ENCODE assay signal across 12 cellular contexts in the genomic region with DNA sequence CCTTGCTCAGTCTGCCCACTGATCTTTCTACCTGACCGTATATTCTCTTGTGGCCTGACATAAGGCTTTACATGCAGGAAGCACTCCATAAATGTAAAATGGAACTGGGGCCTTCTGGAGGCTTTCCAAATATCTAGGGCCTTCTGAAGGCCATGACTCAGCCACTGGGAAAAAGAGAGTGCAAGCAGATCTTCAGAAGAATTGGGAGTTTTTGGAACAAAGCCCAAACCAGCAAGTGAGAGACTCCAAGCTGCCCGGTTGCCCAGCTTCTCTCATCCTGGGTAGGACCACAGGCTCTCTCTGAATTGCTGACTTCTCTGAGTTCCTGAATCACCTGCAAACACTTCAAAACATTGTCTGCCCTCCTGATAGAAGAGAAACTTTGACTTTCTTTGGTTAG.
A peak's percentile ranks its signal among the peaks of the same experiment; 100 is the strongest.
DNase-seq lines count a peak whose midpoint lies in the region; ATAC-seq and TF ChIP-seq lines count a peak whose summit lies in the region.
"Had no signal": no experiment of that assay in that cellular context is flagged by ENCODE, and none has a peak within 500 bp of the region (broad histone marks: within the 10 kb centered on the region; RNA-seq: fewer than 3 reads in every experiment).

No MANE protein-coding gene starts in this region.

- peaks cover 40% of the 10 kb centered on the region for H3K4me1 Mint-ChIP-seq in MCF 10A (ENCODE audit: insufficient read depth, unreplicated experiment)

- H3K4me1 ChIP-seq in breast epithelium: peaks cover 0 to 4% of the 10 kb centered on the region in 2 donors
- H3K4me1 ChIP-seq: BLaER1 treated with 17β-estradiol and CSF1 and Interleukin-3, amounts not matched to agents 10 nM and 100 nM; heart left ventricle had no signal

- no peaks in the 10 kb centered on the region for H3K36me3 ChIP-seq in breast epithelium
- H3K36me3 ChIP-seq: BLaER1 treated with 17β-estradiol and CSF1 and Interleukin-3, amounts not matched to agents 10 nM and 100 nM; heart left ventricle had no signal

- H3K27ac ChIP-seq in breast epithelium: no peak overlapping the region
- H3K27ac ChIP-seq: BLaER1 treated with 17β-estradiol and CSF1 and Interleukin-3, amounts not matched to agents 10 nM and 100 nM; heart left ventricle had no signal

- H3K36me3 Mint-ChIP-seq in MCF 10A (ENCODE audit: insufficient read depth, unreplicated experiment): no peaks in the 10 kb centered on the region
- H3K36me3 Mint-ChIP-seq in activated naive CD4-positive, alpha-beta T cell treated with anti-CD3 and anti-CD28 coated beads, Interleukin-2, amount 50 U/mL, for 72 hours: no peaks in the 10 kb centered on the region

- H3K27ac Mint-ChIP-seq in MCF 10A (ENCODE audit: low read depth, unreplicated experiment): no peak overlapping the region
- H3K27ac Mint-ChIP-seq in activated naive CD4-positive, alpha-beta T cell treated with anti-CD3 and anti-CD28 coated beads, Interleukin-2, amount 50 U/mL, for 72 hours: no peak overlapping the region

- DNase-seq in MCF 10A (ENCODE audit: unreplicated experiment) (peak; percentile 98), breast epithelium (ENCODE audit: low spot score in 2 of 2) (no peak), SK-MEL-5 (ENCODE audit: low read depth, low spot score) (peak; percentile 22), fibroblast of the aortic adventitia (ENCODE audit: low read depth) (peak; percentile 95), T-helper 2 cell (no peak), NCI-H146 (lab: John Stamatoyannopoulos, UW) (no peak)
- DNase-seq in stimulated activated CD4-positive, alpha-beta T cell treated with anti-CD3 and anti-CD28 coated beads, Interleukin-4, amount 100 ng/mL, for 4 hours: no peak
- no peak for DNase-seq in activated naive CD4-positive, alpha-beta T cell treated with anti-CD3 and anti-CD28 coated beads, Interleukin-2, amount 50 U/mL, for 72 hours (ENCODE audit: low spot score in 2 of 2)
- DNase-seq: heart left ventricle; small intestine; stimulated activated CD8-positive, alpha-beta memory T cell treated with anti-CD3 and anti-CD28 coated beads, Interleukin-4, amount 100 ng/mL, for 48 hours had no signal

- TF ChIP-seq CTCF in MCF 10A (IDR thresholded peaks at IDR 0.05; ENCODE audit: unreplicated experiment) (no peak), breast epithelium (IDR thresholded peaks at IDR 0.05) (no peak), fibroblast of the aortic adventitia (IDR thresholded peaks at IDR 0.05; ENCODE audit: insufficient read depth, low read length) (no peak)

- no peaks in the 10 kb centered on the region for H3K9me3 Mint-ChIP-seq in MCF 10A (ENCODE audit: unreplicated experiment)
- no peaks in the 10 kb centered on the region for H3K9me3 Mint-ChIP-seq in activated naive CD4-positive, alpha-beta T cell treated with anti-CD3 and anti-CD28 coated beads, Interleukin-2, amount 50 U/mL, for 72 hours

- POLR2A ChIA-PET in MCF 10A (lab: Yijun Ruan, JAX): interaction anchor here (0.7 to 3.9 kb wide), 3 partner anchors 10 to 163 kb away, joined by 3 to 21 read pairs (median 14); no protein-coding TSS in a partner anchor

- CTCF ChIA-PET in MCF 10A (lab: Yijun Ruan, JAX): interaction anchor here (0.6 to 5.8 kb wide), 4 partner anchors 14 to 1044 kb away, joined by 3 to 35 read pairs (median 14); no protein-coding TSS in a partner anchor

- H3K9me3 ChIP-seq in breast epithelium: no peaks in the 10 kb centered on the region
- H3K9me3 ChIP-seq: BLaER1 treated with 17β-estradiol and CSF1 and Interleukin-3, amounts not matched to agents 10 nM and 100 nM; heart left ventricle had no signal

- H3K4me3 Mint-ChIP-seq in MCF 10A (ENCODE audit: unreplicated experiment): no peak overlapping the region

- no peak for ATAC-seq in activated naive CD4-positive, alpha-beta T cell treated with anti-CD3 and anti-CD28 coated beads, Interleukin-2, amount 50 U/mL, for 72 hours
- ATAC-seq: heart left ventricle had no signal

- no peak overlapping the region for H3K4me3 ChIP-seq in breast epithelium
- H3K4me3 ChIP-seq in fibroblast of the aortic adventitia (ENCODE audit: low read depth, low read length): no peak overlapping the region
- H3K4me3 ChIP-seq: BLaER1 treated with 17β-estradiol and CSF1 and Interleukin-3, amounts not matched to agents 10 nM and 100 nM; heart left ventricle had no signal

- no peak for TF ChIP-seq POLR2A in breast epithelium (IDR thresholded peaks at IDR 0.05)

- no TSS peak for BruUV-seq in MCF 10A (replicated peaks; lab: Mats Ljungman, UMichigan)

- intact Hi-C loops in MCF 10A (cut with micrococcal nuclease) (no loop called here), breast epithelium (cut with DNase I; ENCODE audit: low total_unique reads) (no loop called here)

- no peaks in the 10 kb centered on the region for H3K27me3 ChIP-seq in breast epithelium
- H3K27me3 ChIP-seq: BLaER1 treated with 17β-estradiol and CSF1 and Interleukin-3, amounts not matched to agents 10 nM and 100 nM; heart left ventricle had no signal

- no peaks in the 10 kb centered on the region for H3K27me3 Mint-ChIP-seq in MCF 10A (ENCODE audit: insufficient read depth, unreplicated experiment)

- in situ Hi-C loops in SK-MEL-5 (cut with HindIII; ENCODE audit: low pct_unique_long_range_greater_than_20kb, low sequenced_read_pairs): loop anchor here (25.0 kb wide), 1 partner anchor 182 kb away; no protein-coding TSS in a partner anchor

Comparison
In these comparisons a context has a peak if more than half of its experiments do, and no peak if none do; other contexts are left out.
1. DNase-seq: peak in MCF 10A (single experiment), SK-MEL-5 (single experiment) and fibroblast of the aortic adventitia (single experiment); none in breast epithelium (0 of 2), stimulated activated CD4-positive, alpha-beta T cell treated with anti-CD3 and anti-CD28 coated beads, Interleukin-4, amount 100 ng/mL, for 4 hours (0 of 2), activated naive CD4-positive, alpha-beta T cell treated with anti-CD3 and anti-CD28 coated beads, Interleukin-2, amount 50 U/mL, for 72 hours (0 of 2), T-helper 2 cell (0 of 5) and NCI-H146 (single experiment).